ENCODE assay signal across 9 cellular contexts in the genomic region with DNA sequence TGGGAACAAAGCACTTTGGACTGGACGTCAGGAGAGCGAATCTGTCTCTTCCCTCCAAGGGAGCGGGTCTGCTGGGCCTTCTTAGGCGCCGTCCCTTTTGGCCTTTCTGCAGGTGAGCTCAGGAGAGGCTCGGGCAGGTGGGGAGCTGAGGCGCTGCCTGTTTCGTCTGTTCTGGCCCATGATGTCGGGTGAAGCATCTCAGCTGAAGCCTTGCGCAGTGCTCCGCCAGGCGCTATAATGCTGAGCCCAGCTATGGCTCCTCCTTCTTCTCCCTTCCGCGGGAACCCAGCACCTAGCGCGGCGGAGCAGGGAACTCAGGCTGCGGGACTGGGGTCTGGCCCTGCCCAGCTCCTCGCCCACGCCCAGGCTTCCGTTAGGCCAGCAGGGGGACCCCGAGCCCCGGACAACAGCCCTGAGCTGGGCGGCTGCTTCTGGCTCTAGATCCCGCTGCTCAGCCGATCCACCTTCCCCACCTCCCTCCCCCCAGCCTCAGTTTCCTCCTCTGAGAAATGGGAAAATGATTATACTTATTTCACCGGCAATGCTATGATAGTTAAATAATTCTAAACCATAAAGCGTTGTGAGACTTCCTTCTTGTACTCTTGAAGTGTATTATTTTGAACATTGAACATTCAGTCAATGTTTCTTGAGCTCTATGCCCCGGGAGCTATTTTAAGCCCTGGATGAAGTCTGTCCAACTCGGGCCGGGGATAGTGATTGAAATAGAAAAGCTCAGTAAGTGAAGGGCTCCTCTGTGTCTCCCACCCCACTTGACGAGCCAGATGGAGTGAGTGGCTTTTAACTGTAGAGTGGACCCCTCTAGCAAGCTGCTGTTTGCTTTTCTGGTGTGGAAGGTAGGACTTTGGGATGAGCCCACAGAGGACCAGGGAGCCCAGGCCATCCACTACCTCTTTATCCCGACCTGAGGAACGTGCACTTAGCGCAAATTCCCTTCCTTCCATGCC. TPM values are rescaled to one million over a fixed set of nuclear protein-coding genes. Genes with fewer than 3 reads are reported as not detected.
DNase-seq lines count a peak whose midpoint lies in the region; ATAC-seq and TF ChIP-seq lines count a peak whose summit lies in the region.
"Had no signal": no experiment of that assay in that cellular context is flagged by ENCODE, and none has a peak within 500 bp of the region (broad histone marks: within the 10 kb centered on the region; RNA-seq: fewer than 3 reads in every experiment).

No MANE protein-coding gene starts in this region.

- H3K4me1 Mint-ChIP-seq in activated T-cell treated with anti-CD3 and anti-CD28 coated beads, Interleukin-2, amount 50 U/mL, for 72 hours (ENCODE audit: low read depth): no peaks in the 10 kb centered on the region
- H3K4me1 Mint-ChIP-seq in CD4-positive, alpha-beta memory T cell: peaks cover 0 to 5% (median 2%) of the 10 kb centered on the region in 4 donors

- DNase-seq in AG09309 (ENCODE audit: low read depth) (no peak), NCI-H460 (ENCODE audit: extremely low read depth, low read depth) (peak; percentile 64), cardiac septum (ENCODE audit: low spot score) (peak; percentile 89), posterior vena cava (ENCODE audit: low spot score) (peak; percentile 93)
- DNase-seq in activated T-cell treated with anti-CD3 and anti-CD28 coated beads, Interleukin-2, amount 50 U/mL, for 72 hours: peak; percentile 55 to 63
- DNase-seq in CD4-positive, alpha-beta memory T cell: no peak
- DNase-seq in stimulated activated naive CD4-positive, alpha-beta T cell (lab: John Stamatoyannopoulos, UW): no peak

- no peak overlapping the region for H3K4me3 ChIP-seq in AG09309 (ENCODE audit: control insufficient read depth, low read depth, low read length)
- no peak overlapping the region for H3K4me3 ChIP-seq in GM12875 (ENCODE audit: low read depth, low read length)
- no peak overlapping the region for H3K4me3 ChIP-seq in CD4-positive, alpha-beta memory T cell (ENCODE audit: low read length in 2 of 2)

- intact Hi-C loops in cardiac septum (cut with DNase I): loop anchor here (1.0 kb wide), 2 partner anchors 54 to 98 kb away; no protein-coding TSS in a partner anchor
- intact Hi-C loops in posterior vena cava (cut with DNase I): loop anchor here (5.0 to 10.0 kb wide), 2 partner anchors 73 to 99 kb away; no protein-coding TSS in a partner anchor
- intact Hi-C loops in CD4-positive, alpha-beta memory T cell (cut with micrococcal nuclease): no loop called here

- H3K9me3 ChIP-seq in CD4-positive, alpha-beta memory T cell (ENCODE audit: control insufficient read depth in 1 of 2, low read length in 2 of 2): no peaks in the 10 kb centered on the region

- H3K27ac ChIP-seq in CD4-positive, alpha-beta memory T cell (ENCODE audit: low read depth, low read length): no peak overlapping the region

- H3K36me3 ChIP-seq in CD4-positive, alpha-beta memory T cell (ENCODE audit: insufficient read depth, low read length): no peaks in the 10 kb centered on the region

- no peak overlapping the region for H3K27ac Mint-ChIP-seq in activated T-cell treated with anti-CD3 and anti-CD28 coated beads, Interleukin-2, amount 50 U/mL, for 72 hours
- no peak overlapping the region for H3K27ac Mint-ChIP-seq in CD4-positive, alpha-beta memory T cell
- H3K27ac Mint-ChIP-seq: naive thymus-derived CD8-positive, alpha-beta T cell had no signal

- no peaks in the 10 kb centered on the region for H3K36me3 Mint-ChIP-seq in activated T-cell treated with anti-CD3 and anti-CD28 coated beads, Interleukin-2, amount 50 U/mL, for 72 hours (ENCODE audit: insufficient read depth in 2 of 2)
- H3K36me3 Mint-ChIP-seq in CD4-positive, alpha-beta memory T cell: no peaks in the 10 kb centered on the region
- H3K36me3 Mint-ChIP-seq: naive thymus-derived CD8-positive, alpha-beta T cell had no signal

- no peaks in the 10 kb centered on the region for H3K9me3 Mint-ChIP-seq in activated T-cell treated with anti-CD3 and anti-CD28 coated beads, Interleukin-2, amount 50 U/mL, for 72 hours
- no peaks in the 10 kb centered on the region for H3K9me3 Mint-ChIP-seq in CD4-positive, alpha-beta memory T cell
- H3K9me3 Mint-ChIP-seq: naive thymus-derived CD8-positive, alpha-beta T cell had no signal

- CTCF ChIA-PET in CD4-positive, alpha-beta memory T cell (lab: Charles Lee; ENCODE audit: partially characterized antibody): interaction anchor here (0.8 to 1.5 kb wide), 4 partner anchors 8 to 151 kb away, joined by 3 to 7 read pairs (median 4); no protein-coding TSS in a partner anchor

- ATAC-seq in activated T-cell treated with anti-CD3 and anti-CD28 coated beads, Interleukin-2, amount 50 U/mL, for 72 hours (replicated peaks in 1 of 2): peak; percentile 60 to 62

- H3K4me1 ChIP-seq in CD4-positive, alpha-beta memory T cell (ENCODE audit: insufficient read depth, low read length): no peaks in the 10 kb centered on the region

- H3K4me3 Mint-ChIP-seq in activated T-cell treated with anti-CD3 and anti-CD28 coated beads, Interleukin-2, amount 50 U/mL, for 72 hours: no peak overlapping the region
- H3K4me3 Mint-ChIP-seq in CD4-positive, alpha-beta memory T cell: no peak overlapping the region
- H3K4me3 Mint-ChIP-seq: naive thymus-derived CD8-positive, alpha-beta T cell had no signal

- POLR2A ChIA-PET in CD4-positive, alpha-beta memory T cell (lab: Charles Lee; ENCODE audit: partially characterized antibody): no interaction called here

- H3K27me3 Mint-ChIP-seq in activated T-cell treated with anti-CD3 and anti-CD28 coated beads, Interleukin-2, amount 50 U/mL, for 72 hours (ENCODE audit: low read depth): peaks cover 58% of the 10 kb centered on the region
- H3K27me3 Mint-ChIP-seq in CD4-positive, alpha-beta memory T cell: peaks cover 38 to 40% of the 10 kb centered on the region in 2 donors

- TF ChIP-seq CTCF in AG09309 (IDR thresholded peaks at IDR 0.05; ENCODE audit: control insufficient read depth, insufficient read depth, low read depth, low read length, missing control alignments): peak; percentile 91
- peak; percentile 71 for TF ChIP-seq CTCF in GM12875 (IDR thresholded peaks at IDR 0.05; ENCODE audit: borderline replicate concordance, insufficient read depth, low read depth, low read length)

- peaks cover 14% of the 10 kb centered on the region for H3K27me3 ChIP-seq in CD4-positive, alpha-beta memory T cell (ENCODE audit: insufficient read depth, low read length)

RNA-seq across cellular contexts. Expression of a gene that starts 9.6 kb away (rescaled TPM):
- 0.17 TPM in 1 of 2 replicates, not detected in the other for total RNA-seq in NCI-H460 (2014; rRNA removed; shearing (Covaris generic))
- polyA plus RNA-seq in NCI-H460 (2014; cell fraction: nucleus; rRNA removed): not detected in 2 replicates
- not detected for total RNA-seq in activated T-cell treated with anti-CD3 and anti-CD28 coated beads, Interleukin-2, amount 50 U/mL, for 72 hours
- total RNA-seq in cardiac septum (12.1 TPM), posterior vena cava (1 to 10 TPM in 1 of 2 donors, under 1 TPM in 1; 0.32 to 1.3 TPM)
- total RNA-seq in CD4-positive, alpha-beta memory T cell: not detected
- polyA plus RNA-seq in CD4-positive, alpha-beta memory T cell: under 1 TPM in 1 of 2 donors, not detected in 1; 0.10 TPM
- total RNA-seq: naive thymus-derived CD8-positive, alpha-beta T cell had no signal
- polyA plus RNA-seq: naive thymus-derived CD8-positive, alpha-beta T cell had no signal

RNA-seq across cellular contexts. Expression of a gene that starts 32.1 kb away (rescaled TPM):
- not detected in 2 replicates for total RNA-seq in NCI-H460 (2014; rRNA removed; shearing (Covaris generic))
- polyA plus RNA-seq in NCI-H460 (2014; cell fraction: nucleus; rRNA removed): not detected in 2 replicates
- not detected for total RNA-seq in activated T-cell treated with anti-CD3 and anti-CD28 coated beads, Interleukin-2, amount 50 U/mL, for 72 hours
- 0.16 TPM for total RNA-seq in cardiac septum
- not detected for total RNA-seq in posterior vena cava
- total RNA-seq in CD4-positive, alpha-beta memory T cell: not detected
- polyA plus RNA-seq in CD4-positive, alpha-beta memory T cell: not detected
- total RNA-seq: naive thymus-derived CD8-positive, alpha-beta T cell had no signal
- polyA plus RNA-seq: naive thymus-derived CD8-positive, alpha-beta T cell had no signal

RNA-seq across cellular contexts. Expression of a gene that starts 57.7 kb away (rescaled TPM):
- total RNA-seq in NCI-H460 (2014; rRNA removed; shearing (Covaris generic)): not detected in 2 replicates
- not detected in 2 replicates for polyA plus RNA-seq in NCI-H460 (2014; cell fraction: nucleus; rRNA removed)
- not detected for total RNA-seq in activated T-cell treated with anti-CD3 and anti-CD28 coated beads, Interleukin-2, amount 50 U/mL, for 72 hours
- total RNA-seq in cardiac septum (not detected), posterior vena cava (not detected)
- not detected for total RNA-seq in CD4-positive, alpha-beta memory T cell
- not detected for polyA plus RNA-seq in CD4-positive, alpha-beta memory T cell
- total RNA-seq: naive thymus-derived CD8-positive, alpha-beta T cell had no signal
- polyA plus RNA-seq: naive thymus-derived CD8-positive, alpha-beta T cell had no signal

Comparison
In these comparisons a context has a peak if more than half of its experiments do, and no peak if none do; other contexts are left out.
1. DNase-seq: peak in NCI-H460 (single experiment), activated T-cell treated with anti-CD3 and anti-CD28 coated beads, Interleukin-2, amount 50 U/mL, for 72 hours (2 of 2), cardiac septum (single experiment) and posterior vena cava (single experiment); none in AG09309 (single experiment), CD4-positive, alpha-beta memory T cell (0 of 5) and stimulated activated naive CD4-positive, alpha-beta T cell (0 of 6).